ENCODE assay signal across 19 cellular contexts in genomic region chr13:67094078-67094477, GRCh38.
DNase-seq lines count a peak whose midpoint lies in the region; ATAC-seq and TF ChIP-seq lines count a peak whose summit lies in the region.
"Had no signal": no experiment of that assay in that cellular context is flagged by ENCODE, and none has a peak within 500 bp of the region (broad histone marks: within the 10 kb centered on the region; RNA-seq: fewer than 3 reads in every experiment).

No MANE protein-coding gene starts in this region.

- ATAC-seq in naive thymus-derived CD8-positive, alpha-beta T cell, result no peak
- ATAC-seq in GM19328 (IDR thresholded peaks at IDR 0.05; ENCODE audit: unreplicated experiment), result no peak

- no peaks in the 10 kb centered on the region for H3F3A ChIP-seq in SU-DHL-6 (ENCODE audit: insufficient read depth)

- H3K9me3 ChIP-seq in SU-DHL-6 (ENCODE audit: insufficient read depth, low read length) (no peaks in the 10 kb centered on the region), subcutaneous abdominal adipose tissue (ENCODE audit: control insufficient read depth in 5 of 5, low read length in 5 of 5) (no peaks in the 10 kb centered on the region), osteoblast (ENCODE audit: low read depth, low read length) (no peaks in the 10 kb centered on the region)
- H3K9me3 ChIP-seq: HAP-1 had no signal

- intact Hi-C loops in dorsolateral prefrontal cortex (cut with DNase I), result no loop called here

- H3K4me1 ChIP-seq in subcutaneous abdominal adipose tissue (ENCODE audit: control insufficient read depth in 5 of 5, insufficient read depth in 5 of 5, low read length in 5 of 5), result peaks cover 0 to 28% (median 2%) of the 10 kb centered on the region in 5 donors
- H3K4me1 ChIP-seq in osteoblast (ENCODE audit: insufficient read depth, low read length), result no peaks in the 10 kb centered on the region

- H3K9me2 ChIP-seq in SU-DHL-6 (replicated peaks; ENCODE audit: insufficient read depth, low read length), result no peaks in the 10 kb centered on the region

- POLR2A ChIA-PET in naive thymus-derived CD8-positive, alpha-beta T cell (lab: Charles Lee), result no interaction called here

- H3K36me3 ChIP-seq in SU-DHL-6 (ENCODE audit: low read length), result no peaks in the 10 kb centered on the region
- H3K36me3 ChIP-seq in subcutaneous abdominal adipose tissue (ENCODE audit: control insufficient read depth in 5 of 5, insufficient read depth in 5 of 5, low read length in 5 of 5), result no peaks in the 10 kb centered on the region
- H3K36me3 ChIP-seq in osteoblast (ENCODE audit: insufficient read depth, low read length), result no peaks in the 10 kb centered on the region

- no peak overlapping the region for H3K4me3 ChIP-seq in SU-DHL-6 (ENCODE audit: insufficient read depth, low read length, poor library complexity, severe bottlenecking)
- H3K4me3 ChIP-seq in dorsolateral prefrontal cortex, result no peak overlapping the region
- no peak overlapping the region for H3K4me3 ChIP-seq in subcutaneous abdominal adipose tissue (ENCODE audit: low read depth in 1 of 5, low read length in 5 of 5)
- H3K4me3 ChIP-seq in osteoblast (ENCODE audit: insufficient read depth, low read length), result no peak overlapping the region
- H3K4me3 ChIP-seq: HAP-1 had no signal

- TF ChIP-seq CTCF in SU-DHL-6 (IDR thresholded peaks at IDR 0.05; ENCODE audit: insufficient read depth, low read length, poor library complexity, severe bottlenecking), result no peak
- no peak for TF ChIP-seq CTCF in dorsolateral prefrontal cortex (IDR thresholded peaks at IDR 0.05 in 54 of 56, conservative IDR thresholded peaks at IDR 0.05 in 2 of 56; ENCODE audit: low read depth in 1 of 56, partially characterized antibody in 56 of 56)
- TF ChIP-seq CTCF in osteoblast (IDR thresholded peaks at IDR 0.05; ENCODE audit: extremely low read depth, low read depth, low read length), result no peak

- no peak overlapping the region for H3K4me3 Mint-ChIP-seq in naive thymus-derived CD8-positive, alpha-beta T cell
- H3K4me3 Mint-ChIP-seq: CD4-positive, alpha-beta memory T cell; HFFc6 had no signal

- H4K20me1 ChIP-seq in SU-DHL-6 (ENCODE audit: low read depth, low read length), result no peaks in the 10 kb centered on the region
- H4K20me1 ChIP-seq in osteoblast (ENCODE audit: insufficient read depth, low read length), result no peaks in the 10 kb centered on the region

- peak overlapping the region; percentile 55 for H2AFZ ChIP-seq in SU-DHL-6 (ENCODE audit: low read depth, low read length, severe bottlenecking)
- no peak overlapping the region for H2AFZ ChIP-seq in osteoblast (ENCODE audit: low read length)

- H3K79me2 ChIP-seq in SU-DHL-6 (ENCODE audit: insufficient read depth, low read length), result no peaks in the 10 kb centered on the region
- no peaks in the 10 kb centered on the region for H3K79me2 ChIP-seq in osteoblast (ENCODE audit: insufficient read depth, low read length)

- DNase-seq in dorsolateral prefrontal cortex (no peak), osteoblast (ENCODE audit: insufficient read length, low spot score, missing footprints) (no peak)
- DNase-seq in activated CD8-positive, alpha-beta memory T cell treated with anti-CD3 and anti-CD28 coated beads, Interleukin-2, amount 50 U/mL, for 4 hours, result no peak
- DNase-seq in naive thymus-derived CD8-positive, alpha-beta T cell, result no peak
- DNase-seq: 8988T; C1 segment of cervical spinal cord; Calu3; CD4-positive, alpha-beta memory T cell; COR-L47; DMS53; DMS79 treated with DMSO at 0.1 percent for 48 hours; GF-D8; GOT3; HFFc6 had no signal

- no peaks in the 10 kb centered on the region for H3K36me3 Mint-ChIP-seq in naive thymus-derived CD8-positive, alpha-beta T cell
- H3K36me3 Mint-ChIP-seq: CD4-positive, alpha-beta memory T cell had no signal

- H3K9me3 Mint-ChIP-seq in naive thymus-derived CD8-positive, alpha-beta T cell, result no peaks in the 10 kb centered on the region
- H3K9me3 Mint-ChIP-seq: HFFc6 had no signal

- TF ChIP-seq EP300 in Ishikawa (IDR thresholded peaks at IDR 0.05; ENCODE audit: borderline replicate concordance), result peak; percentile 51; the same call in 1 of the 2 replicates

- H3K27ac ChIP-seq in SU-DHL-6 (ENCODE audit: low read depth, low read length) (no peak overlapping the region), dorsolateral prefrontal cortex (peak overlapping the region in 41 of 59 donors; percentile 3 to 99 (median 95)), subcutaneous abdominal adipose tissue (ENCODE audit: low read depth, low read length) (peak overlapping the region; percentile 81), osteoblast (ENCODE audit: low read depth, low read length) (no peak overlapping the region)

- H3K27me3 Mint-ChIP-seq in naive thymus-derived CD8-positive, alpha-beta T cell, result peaks cover 0 to 1% (median 0%) of the 10 kb centered on the region in 5 donors
- H3K27me3 Mint-ChIP-seq: CD4-positive, alpha-beta memory T cell had no signal

- no peak for TF ChIP-seq RAD21 in Ishikawa (IDR thresholded peaks at IDR 0.05; ENCODE audit: low read depth)

- no peaks in the 10 kb centered on the region for H3K4me1 Mint-ChIP-seq in naive thymus-derived CD8-positive, alpha-beta T cell
- H3K4me1 Mint-ChIP-seq: CD4-positive, alpha-beta memory T cell had no signal

- no peak overlapping the region for H3K27ac Mint-ChIP-seq in naive thymus-derived CD8-positive, alpha-beta T cell
- H3K27ac Mint-ChIP-seq: CD4-positive, alpha-beta memory T cell; HFFc6 had no signal

- H3K9ac ChIP-seq in SU-DHL-6 (ENCODE audit: low read length), result no peak overlapping the region
- peak overlapping the region in 2 of 5 donors; percentile 3 to 44 for H3K9ac ChIP-seq in subcutaneous abdominal adipose tissue (ENCODE audit: low read length in 5 of 5)

- H3K4me2 ChIP-seq in SU-DHL-6 (ENCODE audit: low read depth, low read length, poor library complexity, severe bottlenecking) (no peak overlapping the region), osteoblast (ENCODE audit: insufficient read depth, low read length) (no peak overlapping the region)

- H3K27me3 ChIP-seq in SU-DHL-6 (ENCODE audit: low read length) (no peaks in the 10 kb centered on the region), dorsolateral prefrontal cortex (no peaks in the 10 kb centered on the region), subcutaneous abdominal adipose tissue (ENCODE audit: control insufficient read depth in 5 of 5, insufficient read depth in 4 of 5, low read length in 5 of 5) (no peaks in the 10 kb centered on the region), osteoblast (ENCODE audit: insufficient read depth, low read length) (no peaks in the 10 kb centered on the region)

TF ChIP-seq in Ishikawa, 13 proteins besides CTCF, POLR2A, EP300 and RAD21:
- TF ChIP-seq TAF1 (IDR thresholded peaks at IDR 0.05; ENCODE audit: low read depth) (no peak), REST (IDR thresholded peaks at IDR 0.05; ENCODE audit: low read depth) (no peak), FOXM1 (IDR thresholded peaks at IDR 0.05; ENCODE audit: borderline replicate concordance, low read depth) (0 out of 2 replicates have a peak, but pooled peaks have one; percentile 50), YY1 (IDR thresholded peaks at IDR 0.05; ENCODE audit: low read depth) (no peak), TEAD4 (IDR thresholded peaks at IDR 0.05) (peak; percentile 54; the same call in 1 of the 2 replicates), NFIC (IDR thresholded peaks at IDR 0.05) (no peak), CREB1 (IDR thresholded peaks at IDR 0.05; ENCODE audit: low read depth) (no peak), TCF12 (IDR thresholded peaks at IDR 0.05; ENCODE audit: low read depth) (no peak)

Comparison
In these comparisons a context has a peak if more than half of its experiments do, and no peak if none do; other contexts are left out.
1. H3K27ac ChIP-seq: peak in dorsolateral prefrontal cortex (41 of 59) and subcutaneous abdominal adipose tissue (single experiment); none in SU-DHL-6 (single experiment) and osteoblast (single experiment).